17 cellular contexts compared by ENCODE assay signal in the genomic region with DNA sequence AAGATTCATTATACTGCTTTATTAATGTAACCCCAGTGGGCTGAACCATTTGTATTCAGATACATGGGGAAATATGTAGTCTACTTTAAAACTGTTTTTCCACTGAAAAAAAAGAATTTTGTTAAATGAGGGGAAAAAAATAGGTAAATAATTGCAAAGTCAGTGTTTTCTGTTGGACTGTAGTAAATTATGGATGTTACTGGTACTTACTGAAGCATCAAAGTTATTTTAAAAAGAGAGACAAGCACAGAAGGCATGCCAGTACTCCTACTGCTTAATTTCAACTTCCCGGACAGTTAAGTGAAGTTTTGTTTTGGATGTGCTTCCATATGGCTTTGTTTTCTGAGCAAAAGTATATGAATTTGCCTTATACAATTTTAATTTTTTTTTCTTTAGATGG. TPM values are rescaled to one million over a fixed set of nuclear protein-coding genes. Genes with fewer than 3 reads are reported as not detected.
DNase-seq lines count a peak whose midpoint lies in the region; ATAC-seq, FAIRE-seq and TF ChIP-seq lines count a peak whose summit lies in the region.
"Had no signal": no experiment of that assay in that cellular context is flagged by ENCODE, and none has a peak within 500 bp of the region (broad histone marks: within the 10 kb centered on the region; RNA-seq: fewer than 3 reads in every experiment).

No MANE protein-coding gene starts in this region.

- H3K79me2 ChIP-seq in HepG2 (ENCODE audit: insufficient read depth, low read length) (no peaks in the 10 kb centered on the region), mesendoderm (ENCODE audit: control insufficient read depth, insufficient read depth, low read length) (no peaks in the 10 kb centered on the region)

- H3K4me3 Mint-ChIP-seq in glutamatergic neuron (ENCODE audit: unreplicated experiment), result peak overlapping the region; percentile 2
- no peak overlapping the region for H3K4me3 Mint-ChIP-seq in stimulated activated effector memory CD8-positive, alpha-beta T cell treated with anti-CD3 and anti-CD28 coated beads, Interleukin-12 subunit alpha, Interleukin-12 subunit beta, amount 100 ng/mL, for 72 hours
- no peak overlapping the region for H3K4me3 Mint-ChIP-seq in activated CD4-positive, alpha-beta memory T cell treated with anti-CD3 and anti-CD28 coated beads for 36 hours
- H3K4me3 Mint-ChIP-seq: CD14-positive monocyte; CD4-positive, alpha-beta memory T cell had no signal

- peaks cover 8% of the 10 kb centered on the region for H3K9me3 Mint-ChIP-seq in glutamatergic neuron (ENCODE audit: unreplicated experiment)
- H3K9me3 Mint-ChIP-seq in stimulated activated effector memory CD8-positive, alpha-beta T cell treated with anti-CD3 and anti-CD28 coated beads, Interleukin-12 subunit alpha, Interleukin-12 subunit beta, amount 100 ng/mL, for 72 hours, result no peaks in the 10 kb centered on the region
- no peaks in the 10 kb centered on the region for H3K9me3 Mint-ChIP-seq in activated CD4-positive, alpha-beta memory T cell treated with anti-CD3 and anti-CD28 coated beads for 36 hours

- H3K18ac ChIP-seq in mesendoderm (ENCODE audit: low read length), result no peak overlapping the region

- peaks cover 30% of the 10 kb centered on the region for H3K4me1 Mint-ChIP-seq in glutamatergic neuron (ENCODE audit: low read depth, unreplicated experiment)
- no peaks in the 10 kb centered on the region for H3K4me1 Mint-ChIP-seq in stimulated activated effector memory CD8-positive, alpha-beta T cell treated with anti-CD3 and anti-CD28 coated beads, Interleukin-12 subunit alpha, Interleukin-12 subunit beta, amount 100 ng/mL, for 72 hours
- H3K4me1 Mint-ChIP-seq in activated CD4-positive, alpha-beta memory T cell treated with anti-CD3 and anti-CD28 coated beads for 36 hours (ENCODE audit: low read depth), result no peaks in the 10 kb centered on the region

- 100% methylated on average over 1 of the region's 1 CpG for WGBS in HepG2 (ENCODE audit: low lambda C conversion rate)
- 92% methylated on average over 1 of the region's 1 CpG for WGBS in right lobe of liver (ENCODE audit: insufficient coverage, low coverage, low lambda C conversion rate, missing lambda C conversion rate)
- no CpG with 5 or more reads among the region's 1 CpG for WGBS in mesendoderm (ENCODE audit: extremely low coverage, insufficient coverage, low lambda C conversion rate)

- in situ Hi-C loops in HepG2 (cut with HindIII; ENCODE audit: extremely low pct_ligation_motif_present, low pct_unique_long_range_greater_than_20kb), result no loop called here

- no peak overlapping the region for H4K5ac ChIP-seq in mesendoderm (ENCODE audit: low read length)

- H3K27ac Mint-ChIP-seq in glutamatergic neuron (ENCODE audit: unreplicated experiment), result no peak overlapping the region
- H3K27ac Mint-ChIP-seq in stimulated activated effector memory CD8-positive, alpha-beta T cell treated with anti-CD3 and anti-CD28 coated beads, Interleukin-12 subunit alpha, Interleukin-12 subunit beta, amount 100 ng/mL, for 72 hours, result peak overlapping the region; percentile 35
- H3K27ac Mint-ChIP-seq in activated CD4-positive, alpha-beta memory T cell treated with anti-CD3 and anti-CD28 coated beads for 36 hours, result no peak overlapping the region

- CTCF ChIA-PET in HepG2 (lab: Yijun Ruan, JAX; ENCODE audit: low intra/inter-chr PET ratio, low total read pairs), result no interaction called here
- CTCF ChIA-PET in activated CD4-positive, alpha-beta memory T cell treated with anti-CD3 and anti-CD28 coated beads for 36 hours (lab: Charles Lee), result no interaction called here

- TF ChIP-seq CTCF in HepG2 (CRISPR knock-in tag; IDR thresholded peaks at IDR 0.05) (no peak), right lobe of liver (IDR thresholded peaks at IDR 0.05) (no peak), glutamatergic neuron (IDR thresholded peaks at IDR 0.05; ENCODE audit: partially characterized antibody, unreplicated experiment) (no peak)

- H3K79me1 ChIP-seq in mesendoderm (ENCODE audit: low read length), result no peaks in the 10 kb centered on the region

- H3K4me3 ChIP-seq in HepG2 (replicated peaks in 1 of 3; ENCODE audit: insufficient read depth in 1 of 3, low read depth in 2 of 3, low read length in 3 of 3) (no peak overlapping the region), right lobe of liver (no peak overlapping the region), mesendoderm (ENCODE audit: low read length) (no peak overlapping the region)
- H3K4me3 ChIP-seq: BLaER1, GM12878 had no signal

- ATAC-seq in HepG2 (no peak), right lobe of liver (no peak)
- no peak for ATAC-seq in stimulated activated effector memory CD8-positive, alpha-beta T cell treated with anti-CD3 and anti-CD28 coated beads, Interleukin-12 subunit alpha, Interleukin-12 subunit beta, amount 100 ng/mL, for 72 hours
- ATAC-seq: GM12878, HCT116 had no signal

- H3K23ac ChIP-seq in mesendoderm (ENCODE audit: low read length), result no peak overlapping the region

- POLR2A ChIA-PET in HepG2 (lab: Yijun Ruan, JAX), result no interaction called here
- POLR2A ChIA-PET in activated CD4-positive, alpha-beta memory T cell treated with anti-CD3 and anti-CD28 coated beads for 36 hours (lab: Charles Lee), result no interaction called here

- no peak for TF ChIP-seq RAD21 in HepG2 (CRISPR knock-in tag; IDR thresholded peaks at IDR 0.05)

- H3K36me3 Mint-ChIP-seq in glutamatergic neuron (ENCODE audit: unreplicated experiment), result peaks cover 8% of the 10 kb centered on the region
- peaks cover 22% of the 10 kb centered on the region for H3K36me3 Mint-ChIP-seq in stimulated activated effector memory CD8-positive, alpha-beta T cell treated with anti-CD3 and anti-CD28 coated beads, Interleukin-12 subunit alpha, Interleukin-12 subunit beta, amount 100 ng/mL, for 72 hours
- H3K36me3 Mint-ChIP-seq in activated CD4-positive, alpha-beta memory T cell treated with anti-CD3 and anti-CD28 coated beads for 36 hours, result peaks cover 21% of the 10 kb centered on the region

- H3K27me3 ChIP-seq in HepG2 (ENCODE audit: control insufficient read depth in 1 of 2, insufficient read depth in 2 of 2, low read length in 2 of 2) (no peaks in the 10 kb centered on the region), right lobe of liver (no peaks in the 10 kb centered on the region), mesendoderm (ENCODE audit: insufficient read depth, low read length, poor library complexity) (no peaks in the 10 kb centered on the region)
- H3K27me3 ChIP-seq: BLaER1 had no signal

- no peak overlapping the region for H4K8ac ChIP-seq in mesendoderm (ENCODE audit: low read depth, low read length)

- H3K9me3 ChIP-seq in HepG2 (ENCODE audit: low read length), result no peaks in the 10 kb centered on the region
- no peaks in the 10 kb centered on the region for H3K9me3 ChIP-seq in right lobe of liver

- intact Hi-C loops in HepG2 (cut with micrococcal nuclease; ENCODE audit: unreplicated experiment) (no loop called here), right lobe of liver (cut with DNase I) (no loop called here)
- intact Hi-C loops in activated CD4-positive, alpha-beta memory T cell treated with anti-CD3 and anti-CD28 coated beads for 36 hours (cut with micrococcal nuclease), result no loop called here

- no peak overlapping the region for H2AFZ ChIP-seq in HepG2 (ENCODE audit: low read length)

- no peak for DNase-seq in HepG2 (ENCODE audit: low spot score)
- no peak for DNase-seq in right lobe of liver
- DNase-seq in glutamatergic neuron, result no peak
- no peak for DNase-seq in stimulated activated effector memory CD8-positive, alpha-beta T cell treated with anti-CD3 and anti-CD28 coated beads, Interleukin-12 subunit alpha, Interleukin-12 subunit beta, amount 100 ng/mL, for 72 hours (ENCODE audit: low spot score in 2 of 2)
- DNase-seq in activated CD4-positive, alpha-beta memory T cell treated with anti-CD3 and anti-CD28 coated beads for 36 hours, result no peak
- DNase-seq in NCI-H774 (lab: John Stamatoyannopoulos, UW), result no peak
- no peak for DNase-seq in mesendoderm
- DNase-seq: Calu3; CD4-positive, alpha-beta memory T cell; DMS79 treated with DMSO at 0.1 percent for 48 hours; GOT3; H7 had no signal

- no peak overlapping the region for H3K56ac ChIP-seq in mesendoderm (ENCODE audit: low read length)

- no peaks in the 10 kb centered on the region for H4K20me1 ChIP-seq in HepG2 (ENCODE audit: insufficient read depth, low read length)
- H4K20me1 ChIP-seq: BLaER1 had no signal

- FAIRE-seq in HepG2 (lab: Jason Lieb, UNC), result no peak
- FAIRE-seq: GM12878, HTR-8/SVneo had no signal

- peaks cover 7% of the 10 kb centered on the region for H3K27me3 Mint-ChIP-seq in glutamatergic neuron (ENCODE audit: unreplicated experiment)
- no peaks in the 10 kb centered on the region for H3K27me3 Mint-ChIP-seq in activated CD4-positive, alpha-beta memory T cell treated with anti-CD3 and anti-CD28 coated beads for 36 hours
- H3K27me3 Mint-ChIP-seq: CD4-positive, alpha-beta memory T cell had no signal

- H3K4me1 ChIP-seq in HepG2 (ENCODE audit: insufficient read depth, low read length) (no peaks in the 10 kb centered on the region), right lobe of liver (no peaks in the 10 kb centered on the region), mesendoderm (ENCODE audit: control insufficient read depth, low read depth, low read length) (no peaks in the 10 kb centered on the region)

- H3K27ac ChIP-seq in HepG2 (ENCODE audit: extremely low read length, insufficient read depth, low read length) (no peak overlapping the region), right lobe of liver (no peak overlapping the region), mesendoderm (ENCODE audit: low read depth, low read length) (no peak overlapping the region)
- H3K27ac ChIP-seq: BLaER1 had no signal

- no TSS peak for BruUV-seq in HepG2 (replicated peaks; lab: Mats Ljungman, UMichigan)

- no peak overlapping the region for H2BK5ac ChIP-seq in mesendoderm (ENCODE audit: low read length)

- H3K4ac ChIP-seq in mesendoderm (ENCODE audit: low read depth, low read length), result no peak overlapping the region

- H3K4me2 ChIP-seq in HepG2 (ENCODE audit: low read depth, low read length) (no peak overlapping the region), mesendoderm (ENCODE audit: low read length) (no peak overlapping the region)
- H3K4me2 ChIP-seq: BLaER1 had no signal

- H3K36me3 ChIP-seq in HepG2 (replicated peaks in 1 of 2; ENCODE audit: control insufficient read depth in 1 of 2, insufficient read depth in 2 of 2, low read length in 2 of 2) (no peaks in the 10 kb centered on the region; a peak in 2 of 5 replicates), right lobe of liver (peaks cover 0 to 4% (median 0%) of the 10 kb centered on the region in 4 donors), mesendoderm (ENCODE audit: control insufficient read depth, insufficient read depth, low read length) (no peaks in the 10 kb centered on the region)

- no peak overlapping the region for H2AK5ac ChIP-seq in mesendoderm (ENCODE audit: low read length)

- H2BK15ac ChIP-seq in mesendoderm (replicated peaks; ENCODE audit: low read depth), result no peak overlapping the region

- H3K9ac ChIP-seq in HepG2 (ENCODE audit: insufficient read depth, low read depth, low read length) (no peak overlapping the region), mesendoderm (ENCODE audit: low read length) (no peak overlapping the region)
- H3K9ac ChIP-seq: BLaER1 had no signal

- TF ChIP-seq EP300 in HepG2 (IDR thresholded peaks at IDR 0.05; ENCODE audit: low read depth in 2 of 2, low read length in 2 of 2), result no peak
- no peak for TF ChIP-seq EP300 in HepG2 (CRISPR knock-in tag; IDR thresholded peaks at IDR 0.05; ENCODE audit: borderline replicate concordance)

- TF ChIP-seq POLR2A in HepG2 (IDR thresholded peaks at IDR 0.05; ENCODE audit: insufficient read depth in 1 of 2, low read depth in 2 of 2, low read length in 2 of 2), result no peak
- TF ChIP-seq POLR2A in right lobe of liver (IDR thresholded peaks at IDR 0.05), result no peak

- no peak overlapping the region for H2BK120ac ChIP-seq in mesendoderm (ENCODE audit: low read depth, low read length)

RNA-seq across cellular contexts. Expression of gene ZC3H15, which starts 36.5 kb away (rescaled TPM):
- 168 and 286 TPM in 2 replicates for total RNA-seq in HepG2 (2016; rRNA removed; fragmentation: Illumina TruSeq; extraction: Trizol)
- total RNA-seq in HepG2 (2016; cell fraction: cytosol; rRNA removed; fragmentation: Illumina TruSeq; extraction: Trizol; ENCODE audit: low read depth), result 39.3 and 41.4 TPM in 2 replicates
- total RNA-seq in HepG2 (2016; cell fraction: insoluble cytoplasmic fraction; rRNA removed; fragmentation: Illumina TruSeq; extraction: Trizol), result 174 and 286 TPM in 2 replicates
- total RNA-seq in HepG2 (2016; cell fraction: membrane; rRNA removed; fragmentation: Illumina TruSeq; extraction: Trizol), result 84.8 and 91.5 TPM in 2 replicates
- 113 and 129 TPM in 2 replicates for total RNA-seq in HepG2 (2016; cell fraction: nucleus; rRNA removed; fragmentation: Illumina TruSeq; extraction: Trizol)
- polyA plus RNA-seq in HepG2 (2011; rRNA removed), result 52.4 and 84.6 TPM in 2 replicates
- polyA plus RNA-seq in HepG2 (2011; cell fraction: cytosol; rRNA removed), result 36.7 and 43.7 TPM in 2 replicates
- 37.4 and 45.3 TPM in 2 replicates for polyA plus RNA-seq in HepG2 (2011; cell fraction: nucleus; rRNA removed)
- polyA plus RNA-seq in HepG2 (2012), result 101 and 115 TPM in 2 replicates
- 19.6 and 19.9 TPM in 2 replicates for polyA plus RNA-seq in HepG2 (2016; cell fraction: cytosol; fragmentation: Illumina TruSeq; extraction: Trizol; ENCODE audit: low read depth)
- 271 and 305 TPM in 2 replicates for polyA plus RNA-seq in HepG2 (2016; cell fraction: insoluble cytoplasmic fraction; fragmentation: Illumina TruSeq; extraction: Trizol; ENCODE audit: low read depth)
- polyA plus RNA-seq in HepG2 (2016; cell fraction: membrane; fragmentation: Illumina TruSeq; extraction: Trizol; ENCODE audit: low read depth), result 50.1 and 56.6 TPM in 2 replicates
- polyA plus RNA-seq in HepG2 (2016; cell fraction: nucleus; fragmentation: Illumina TruSeq; extraction: Trizol; ENCODE audit: insufficient read depth, low read depth), result 191 and 195 TPM in 2 replicates
- 7.5 and 12.5 TPM in 2 replicates for polyA minus RNA-seq in HepG2 (2011; rRNA and poly(A)+ RNA removed; ENCODE audit: low replicate concordance)
- 40.4 and 47.8 TPM in 2 replicates for polyA minus RNA-seq in HepG2 (2011; cell fraction: cytosol; rRNA and poly(A)+ RNA removed)
- 119 and 132 TPM in 2 replicates for polyA minus RNA-seq in HepG2 (2011; cell fraction: nucleus; rRNA and poly(A)+ RNA removed)
- total RNA-seq in right lobe of liver, result 10 to 100 TPM; 20.7 to 41.2 (median 30.5) TPM
- total RNA-seq in glutamatergic neuron (ENCODE audit: unreplicated experiment), result 79.7 TPM
- total RNA-seq in activated CD4-positive, alpha-beta memory T cell treated with anti-CD3 and anti-CD28 coated beads for 36 hours, result 10 to 100 TPM; 82.5 to 87.1 TPM
- 132 TPM for polyA plus RNA-seq in mesendoderm (2013, experiment 1 of 2)
- 133 TPM for polyA plus RNA-seq in mesendoderm (2013, experiment 2 of 2)
